8 cellular contexts compared by ENCODE assay signal in the genomic region with DNA sequence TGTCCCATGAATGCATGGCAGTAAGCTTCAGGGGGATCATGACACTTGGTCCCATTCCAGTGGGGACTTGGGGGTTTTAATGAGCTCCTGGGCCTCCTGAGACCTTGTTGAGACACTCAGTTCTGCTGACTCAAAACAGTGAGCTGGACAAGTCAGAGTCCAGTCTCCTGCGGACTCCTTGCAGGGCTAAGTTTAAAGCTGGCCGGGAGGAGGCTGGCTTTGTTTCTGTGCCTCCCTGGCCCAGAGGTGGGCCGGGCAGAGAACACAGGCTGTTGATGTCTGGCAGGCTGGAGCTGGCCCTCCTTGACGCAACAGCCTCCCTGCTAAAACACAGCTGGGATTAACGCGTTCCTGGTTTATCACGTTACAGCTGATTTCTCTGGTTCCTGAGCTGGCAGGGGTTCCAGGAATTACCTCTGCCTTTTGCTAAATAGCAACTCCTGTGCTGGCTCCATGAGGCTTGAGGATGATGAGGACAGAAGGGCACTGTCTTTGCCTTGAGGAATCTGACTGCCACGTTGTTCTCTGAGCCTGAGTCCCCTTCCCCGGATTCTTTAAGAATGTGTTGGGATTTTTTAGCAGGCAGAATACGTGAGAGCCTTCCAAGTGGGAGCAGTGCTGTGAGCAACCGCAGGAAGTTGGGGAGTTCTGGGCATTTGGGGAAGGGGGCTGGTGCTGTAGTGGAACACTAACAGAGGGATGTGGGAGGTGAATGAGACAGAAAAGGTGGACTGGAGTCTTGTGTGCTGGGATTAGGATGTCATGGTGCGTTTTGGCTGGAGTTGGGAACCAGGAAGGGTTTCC. TPM values are rescaled to one million over a fixed set of nuclear protein-coding genes. Genes with fewer than 3 reads are reported as not detected.
DNase-seq lines count a peak whose midpoint lies in the region; ATAC-seq and TF ChIP-seq lines count a peak whose summit lies in the region.

No MANE protein-coding gene starts in this region.

- CTCF ChIA-PET in Calu3 (lab: Charles Lee), result interaction anchor here (0.7 to 2.7 kb wide), 4 partner anchors 10 to 34 kb away, joined by 3 to 10 read pairs (median 4); no protein-coding TSS in a partner anchor

- no peak overlapping the region for H3K9ac ChIP-seq in colonic mucosa (ENCODE audit: low read depth in 2 of 2, low read length in 2 of 2)

- BruUV-seq in Calu3 (replicated peaks; lab: Mats Ljungman, UMichigan), result no TSS peak

- WGBS in esophagus squamous epithelium, 2 donors, result 42 to 56% methylated on average over 9 of the region's 12 CpGs

- H3K27me3 ChIP-seq in esophagus squamous epithelium, result no peaks in the 10 kb centered on the region
- no peaks in the 10 kb centered on the region for H3K27me3 ChIP-seq in colonic mucosa

- H3K4me3 Mint-ChIP-seq in Calu3 (ENCODE audit: low read depth, unreplicated experiment) (peak overlapping the region; percentile 82), T-helper 17 cell (no peak overlapping the region)

- TF ChIP-seq CTCF in Calu3 (IDR thresholded peaks at IDR 0.05; ENCODE audit: unreplicated experiment) (no peak), esophagus squamous epithelium (IDR thresholded peaks at IDR 0.05) (no peak), colonic mucosa (IDR thresholded peaks at IDR 0.05) (no peak)

- H3K9me3 Mint-ChIP-seq in Calu3 (ENCODE audit: low read depth, unreplicated experiment), result no peaks in the 10 kb centered on the region

- H3K9me3 ChIP-seq in esophagus squamous epithelium (no peaks in the 10 kb centered on the region), T-helper 17 cell (ENCODE audit: control insufficient read depth, low read length, poor library complexity, severe bottlenecking) (no peaks in the 10 kb centered on the region), colonic mucosa (no peaks in the 10 kb centered on the region)

- H3K4me1 ChIP-seq in esophagus squamous epithelium (peaks cover 19 to 66% (median 20%) of the 10 kb centered on the region in 3 donors), colonic mucosa (no peaks in the 10 kb centered on the region)

- H3K27ac ChIP-seq in esophagus squamous epithelium (peak overlapping the region; percentile 85 to 91 (median 88)), colonic mucosa (no peak overlapping the region)

- peak overlapping the region; percentile 61 to 98 (median 87) for H3K4me3 ChIP-seq in esophagus squamous epithelium
- no peak overlapping the region for H3K4me3 ChIP-seq in colonic mucosa

- intact Hi-C loops in Calu3 (cut with micrococcal nuclease; ENCODE audit: unreplicated experiment) (no loop called here), esophagus squamous epithelium (cut with DNase I) (no loop called here), colonic mucosa (cut with DNase I) (no loop called here)

- peaks cover 58% of the 10 kb centered on the region for H3K36me3 Mint-ChIP-seq in Calu3 (ENCODE audit: insufficient read depth, unreplicated experiment)
- no peaks in the 10 kb centered on the region for H3K36me3 Mint-ChIP-seq in T-helper 17 cell (ENCODE audit: low read depth)

- H3K36me3 ChIP-seq in esophagus squamous epithelium (peaks cover 0 to 20% (median 0%) of the 10 kb centered on the region in 3 donors), colonic mucosa (no peaks in the 10 kb centered on the region)

- H3K27ac Mint-ChIP-seq in Calu3 (ENCODE audit: unreplicated experiment) (peak overlapping the region; percentile 89), T-helper 17 cell (no peak overlapping the region)

- H3K27me3 Mint-ChIP-seq in Calu3 (ENCODE audit: unreplicated experiment), result no peaks in the 10 kb centered on the region
- H3K27me3 Mint-ChIP-seq in T-helper 17 cell, result peaks cover 18% of the 10 kb centered on the region

- H3K4me1 Mint-ChIP-seq in Calu3 (ENCODE audit: low read depth, unreplicated experiment) (peaks cover 56% of the 10 kb centered on the region), T-helper 17 cell (peaks cover 8% of the 10 kb centered on the region)

- no peak for DNase-seq in Calu3
- DNase-seq in RKO (ENCODE audit: low spot score), result peak; percentile 56
- DNase-seq in esophagus squamous epithelium (lab: John Stamatoyannopoulos, UW), result no peak
- peak in 31 of 56 donors; percentile 12 to 61 (median 40) for DNase-seq in nucleus accumbens (lab: John Stamatoyannopoulos, UW)
- no peak for DNase-seq in T-helper 17 cell
- no peak for DNase-seq in activated CD4-positive, CD25-positive, alpha-beta regulatory T cell (lab: John Stamatoyannopoulos, UW)
- DNase-seq in NCI-H226, result no peak
- no peak for DNase-seq in colonic mucosa

- ATAC-seq in T-helper 17 cell, result no peak

- peak in 3 of 4 donors; percentile 56 to 69 (median 62) for TF ChIP-seq POLR2A in esophagus squamous epithelium (IDR thresholded peaks at IDR 0.05)

RNA-seq across cellular contexts. Expression of a gene that starts 2.0 kb away (rescaled TPM):
- 63.2 and 68.9 TPM in 2 replicates for total RNA-seq in Calu3 (2022)
- 100 to 1,000 TPM in 1 of 4 donors, 10 to 100 TPM in 3; 43.3 to 113 (median 77.2) TPM for total RNA-seq in esophagus squamous epithelium
- under 1 TPM; 0.23 to 0.60 TPM for total RNA-seq in T-helper 17 cell
- total RNA-seq in colonic mucosa, result 10 to 100 TPM; 28.8 to 45.3 TPM

RNA-seq across cellular contexts. Expression of a gene that starts 55.2 kb away (rescaled TPM):
- total RNA-seq in Calu3 (2022) (11.6 and 11.7 TPM in 2 replicates), esophagus squamous epithelium (1 to 10 TPM; 5.7 to 7.6 (median 7.0) TPM), T-helper 17 cell (10 to 100 TPM; 12.4 to 20.3 TPM), colonic mucosa (1 to 10 TPM; 4.8 to 6.7 TPM)

Comparison
In these comparisons a context has a peak if more than half of its experiments do, and no peak if none do; other contexts are left out.
1. DNase-seq: peak in RKO (single experiment) and nucleus accumbens (31 of 56); none in Calu3 (single experiment), esophagus squamous epithelium (single experiment), T-helper 17 cell (0 of 3), activated CD4-positive, CD25-positive, alpha-beta regulatory T cell (0 of 4), NCI-H226 (single experiment) and colonic mucosa (single experiment).
2. RNA of a gene that starts 2.0 kb away (total RNA-seq): 43.3 to 113 TPM in esophagus squamous epithelium, 63.2 to 68.9 TPM in Calu3 and 28.8 to 45.3 TPM in colonic mucosa; 0.23 to 0.60 TPM in T-helper 17 cell; every median in the first group is over 10 times any median in the second.